ENCODE assay signal across 8 cellular contexts in genomic region chr2:46471-47345, GRCh38. TPM values are rescaled to one million over a fixed set of nuclear protein-coding genes. Genes with fewer than 3 reads are reported as not detected.
DNase-seq lines count a peak whose midpoint lies in the region; ATAC-seq and TF ChIP-seq lines count a peak whose summit lies in the region.

TSS of gene FAM110C (minus strand) at chr2:46505. CDS start at chr2:46385, 120 bp downstream.

- intact Hi-C loops in mucosa of descending colon (cut with DNase I, micrococcal nuclease): no loop called here

- H3K4me1 Mint-ChIP-seq in activated CD8-positive, alpha-beta memory T cell treated with anti-CD3 and anti-CD28 coated beads, Interleukin-2, amount 10 ng/mL, durations not matched to agents 7 days and 5 days: peaks cover 13% of the 10 kb centered on the region
- H3K4me1 Mint-ChIP-seq in stimulated activated naive CD8-positive, alpha-beta T cell treated with anti-CD3 and anti-CD28 coated beads, Interleukin-15, Interleukin-2, amounts not matched to agents 100 ng/mL and 50 ng/mL, for 24 hours (ENCODE audit: low read depth): peaks cover 9% of the 10 kb centered on the region
- H3K4me1 Mint-ChIP-seq in HFFc6 (ENCODE audit: low read depth): no peaks in the 10 kb centered on the region

- H3K27ac ChIP-seq in epithelial cell of prostate: peak within 1 kb of the TSS; percentile 97

- DNase-seq in KBM-7: peak; percentile 17
- DNase-seq in activated CD8-positive, alpha-beta memory T cell treated with anti-CD3 and anti-CD28 coated beads, Interleukin-2, amount 10 ng/mL, durations not matched to agents 7 days and 5 days: peak; percentile 52
- DNase-seq in epithelial cell of prostate (ENCODE audit: low read depth, low spot score): peak; percentile 60
- peak; percentile 91 to 96 (median 92) for DNase-seq in mucosa of descending colon
- no peak for DNase-seq in HFFc6
- no peak for DNase-seq in NCI-H2107 treated with DMSO at 0.1 percent for 48 hours (lab: John Stamatoyannopoulos, UW; ENCODE audit: unreplicated experiment)

- H3K36me3 ChIP-seq in mucosa of descending colon (ENCODE audit: low read depth): no peaks in the 10 kb centered on the region

- peak within 1 kb of the TSS; percentile 71 for H3K4me3 Mint-ChIP-seq in activated CD8-positive, alpha-beta memory T cell treated with anti-CD3 and anti-CD28 coated beads, Interleukin-2, amount 10 ng/mL, durations not matched to agents 7 days and 5 days
- H3K4me3 Mint-ChIP-seq in stimulated activated naive CD8-positive, alpha-beta T cell treated with anti-CD3 and anti-CD28 coated beads, Interleukin-15, Interleukin-2, amounts not matched to agents 100 ng/mL and 50 ng/mL, for 24 hours: peak within 1 kb of the TSS; percentile 65
- H3K4me3 Mint-ChIP-seq in HFFc6: no peak within 1 kb of the TSS

- peak within 1 kb of the TSS; percentile 83 for H3K4me3 ChIP-seq in mucosa of descending colon

- in situ Hi-C loops in KBM-7 (cut with MboI; ENCODE audit: low pct_unique_long_range_greater_than_20kb, low sequenced_read_pairs): no loop called here

- H3K9me3 ChIP-seq in mucosa of descending colon: no peaks in the 10 kb centered on the region

- ATAC-seq in activated CD8-positive, alpha-beta memory T cell treated with anti-CD3 and anti-CD28 coated beads, Interleukin-2, amount 10 ng/mL, durations not matched to agents 7 days and 5 days: peak; percentile 78
- peak; percentile 87 for ATAC-seq in mucosa of descending colon
- ATAC-seq in GM18907 (IDR thresholded peaks at IDR 0.05; ENCODE audit: unreplicated experiment): no peak

- H3K27ac Mint-ChIP-seq in activated CD8-positive, alpha-beta memory T cell treated with anti-CD3 and anti-CD28 coated beads, Interleukin-2, amount 10 ng/mL, durations not matched to agents 7 days and 5 days: no peak within 1 kb of the TSS
- no peak within 1 kb of the TSS for H3K27ac Mint-ChIP-seq in stimulated activated naive CD8-positive, alpha-beta T cell treated with anti-CD3 and anti-CD28 coated beads, Interleukin-15, Interleukin-2, amounts not matched to agents 100 ng/mL and 50 ng/mL, for 24 hours
- H3K27ac Mint-ChIP-seq in HFFc6: no peak within 1 kb of the TSS

- H3K9me3 Mint-ChIP-seq in activated CD8-positive, alpha-beta memory T cell treated with anti-CD3 and anti-CD28 coated beads, Interleukin-2, amount 10 ng/mL, durations not matched to agents 7 days and 5 days (ENCODE audit: low read depth): no peaks in the 10 kb centered on the region
- H3K9me3 Mint-ChIP-seq in stimulated activated naive CD8-positive, alpha-beta T cell treated with anti-CD3 and anti-CD28 coated beads, Interleukin-15, Interleukin-2, amounts not matched to agents 100 ng/mL and 50 ng/mL, for 24 hours: no peaks in the 10 kb centered on the region
- H3K9me3 Mint-ChIP-seq in HFFc6: peaks cover 12% of the 10 kb centered on the region

- peaks cover 2% of the 10 kb centered on the region for H3K36me3 Mint-ChIP-seq in activated CD8-positive, alpha-beta memory T cell treated with anti-CD3 and anti-CD28 coated beads, Interleukin-2, amount 10 ng/mL, durations not matched to agents 7 days and 5 days
- H3K36me3 Mint-ChIP-seq in stimulated activated naive CD8-positive, alpha-beta T cell treated with anti-CD3 and anti-CD28 coated beads, Interleukin-15, Interleukin-2, amounts not matched to agents 100 ng/mL and 50 ng/mL, for 24 hours (ENCODE audit: low read depth): no peaks in the 10 kb centered on the region
- no peaks in the 10 kb centered on the region for H3K36me3 Mint-ChIP-seq in HFFc6 (ENCODE audit: low read depth)

- TF ChIP-seq CTCF in mucosa of descending colon (IDR thresholded peaks at IDR 0.05) (no peak), HFFc6 (IDR thresholded peaks at IDR 0.05) (no peak)

- H3K4me1 ChIP-seq in mucosa of descending colon (ENCODE audit: low read depth): peaks cover 16% of the 10 kb centered on the region

- H3K27me3 Mint-ChIP-seq in activated CD8-positive, alpha-beta memory T cell treated with anti-CD3 and anti-CD28 coated beads, Interleukin-2, amount 10 ng/mL, durations not matched to agents 7 days and 5 days: peaks cover 70% of the 10 kb centered on the region
- H3K27me3 Mint-ChIP-seq in stimulated activated naive CD8-positive, alpha-beta T cell treated with anti-CD3 and anti-CD28 coated beads, Interleukin-15, Interleukin-2, amounts not matched to agents 100 ng/mL and 50 ng/mL, for 24 hours: peaks cover 59% of the 10 kb centered on the region
- no peaks in the 10 kb centered on the region; the same call in 1 of the 2 replicates for H3K27me3 Mint-ChIP-seq in HFFc6 (ENCODE audit: insufficient read depth)

- CTCF ChIA-PET in activated CD8-positive, alpha-beta memory T cell treated with anti-CD3 and anti-CD28 coated beads, Interleukin-2, amount 10 ng/mL, durations not matched to agents 7 days and 5 days (lab: Charles Lee): interaction anchor here (1.0 to 2.1 kb wide), 4 partner anchors 11 to 29 kb away, joined by 3 to 8 read pairs (median 4); no protein-coding TSS in a partner anchor

RNA-seq across cellular contexts. Expression of gene FAM110C, which starts in this region (rescaled TPM):
- total RNA-seq in activated CD8-positive, alpha-beta memory T cell treated with anti-CD3 and anti-CD28 coated beads, Interleukin-2, amount 10 ng/mL, durations not matched to agents 7 days and 5 days: 1 to 10 TPM in 1 of 2 experiments, under 1 TPM in 1; 0.37 to 2.1 TPM
- 10 to 100 TPM; 14.2 to 33.6 (median 28.9) TPM for total RNA-seq in mucosa of descending colon
- not detected for total RNA-seq in HFFc6 (2021; fragmentation: NEBNext Ultra II Directional; extraction: Animal tissue kit (Norgen Biotek cat#: 25700))

Comparison
In these comparisons a context has a peak if more than half of its experiments do, and no peak if none do; other contexts are left out.
1. RNA of gene FAM110C (total RNA-seq): 14.2 to 33.6 TPM in mucosa of descending colon; 0.37 to 2.1 TPM in activated CD8-positive, alpha-beta memory T cell treated with anti-CD3 and anti-CD28 coated beads, Interleukin-2, amount 10 ng/mL, durations not matched to agents 7 days and 5 days and not detected in HFFc6; every median in the first group is over 4 times any median in the second.
2. DNase-seq: peak in KBM-7 (single experiment), activated CD8-positive, alpha-beta memory T cell treated with anti-CD3 and anti-CD28 coated beads, Interleukin-2, amount 10 ng/mL, durations not matched to agents 7 days and 5 days (single experiment), epithelial cell of prostate (single experiment) and mucosa of descending colon (3 of 3); none in HFFc6 (single experiment) and NCI-H2107 treated with DMSO at 0.1 percent for 48 hours (single experiment).